ENCODE assay signal across 9 cellular contexts in genomic region chr13:48579167-48579918, GRCh38. TPM values are rescaled to one million over a fixed set of nuclear protein-coding genes. Genes with fewer than 3 reads are reported as not detected.
DNase-seq lines count a peak whose midpoint lies in the region; ATAC-seq and TF ChIP-seq lines count a peak whose summit lies in the region.
"Had no signal": no experiment of that assay in that cellular context is flagged by ENCODE, and none has a peak within 500 bp of the region (broad histone marks: within the 10 kb centered on the region; RNA-seq: fewer than 3 reads in every experiment).

No MANE protein-coding gene starts in this region.

- no peak for TF ChIP-seq EP300 in SK-N-SH (IDR thresholded peaks at IDR 0.05; ENCODE audit: borderline replicate concordance in 1 of 2, low read depth in 1 of 2, low read length in 1 of 2)

- no peak overlapping the region for H3K4me2 ChIP-seq in SK-N-SH
- peak overlapping the region; percentile 54 for H3K4me2 ChIP-seq in SU-DHL-6 (ENCODE audit: low read depth, low read length, poor library complexity, severe bottlenecking)
- H3K4me2 ChIP-seq: A549 had no signal

- H3K9me2 ChIP-seq in SK-N-SH = no peaks in the 10 kb centered on the region
- H3K9me2 ChIP-seq in SU-DHL-6 (replicated peaks; ENCODE audit: insufficient read depth, low read length) = no peaks in the 10 kb centered on the region

- H3K27ac Mint-ChIP-seq in neural crest cell (ENCODE audit: unreplicated experiment) = peak overlapping the region; percentile 86

- H3K79me2 ChIP-seq in SK-N-SH (ENCODE audit: insufficient read depth) = no peaks in the 10 kb centered on the region
- H3K79me2 ChIP-seq in SU-DHL-6 (ENCODE audit: insufficient read depth, low read length) = no peaks in the 10 kb centered on the region

- H3K4me3 Mint-ChIP-seq in neural crest cell = no peak overlapping the region

- WGBS in SK-N-SH (ENCODE audit: low lambda C conversion rate) = 81% methylated on average over 7 of the region's 7 CpGs

- H3K9ac ChIP-seq in SK-N-SH (no peak overlapping the region), SU-DHL-6 (ENCODE audit: low read length) (peak overlapping the region; percentile 51)

- no peaks in the 10 kb centered on the region for H3K36me3 ChIP-seq in SK-N-SH (replicated peaks in 1 of 2; ENCODE audit: control insufficient read depth in 1 of 2, insufficient read depth in 2 of 2, low read length in 1 of 2)
- no peaks in the 10 kb centered on the region for H3K36me3 ChIP-seq in SU-DHL-6 (ENCODE audit: low read length)

- H3K27ac ChIP-seq in SK-N-SH (ENCODE audit: low read depth in 2 of 2, low read length in 1 of 2) (no peak overlapping the region), SU-DHL-6 (ENCODE audit: low read depth, low read length) (peak overlapping the region; percentile 87)
- H3K27ac ChIP-seq: A549 had no signal

- H3K36me3 Mint-ChIP-seq in neural crest cell (ENCODE audit: low read depth) = no peaks in the 10 kb centered on the region

- H3F3A ChIP-seq in SK-N-SH (replicated peaks; ENCODE audit: insufficient read depth) (no peaks in the 10 kb centered on the region), SU-DHL-6 (ENCODE audit: insufficient read depth) (peaks cover 31% of the 10 kb centered on the region)

- TF ChIP-seq RAD21 in SK-N-SH (IDR thresholded peaks at IDR 0.05; ENCODE audit: low read length) = no peak

- H2AFZ ChIP-seq in SK-N-SH (ENCODE audit: low read depth) (0 out of 2 replicates have a peak overlapping the region, but pooled peaks have one; percentile 44), SU-DHL-6 (ENCODE audit: low read depth, low read length, severe bottlenecking) (peak overlapping the region; percentile 6)

- H3K4me1 ChIP-seq in SK-N-SH (ENCODE audit: control insufficient read depth in 1 of 2, insufficient read depth in 2 of 2, low read depth in 1 of 2, low read length in 1 of 2) = no peaks in the 10 kb centered on the region; a peak in 1 of 4 replicates
- H3K4me1 ChIP-seq: A549 had no signal

- CTCF ChIA-PET in SK-N-SH (lab: Yijun Ruan, JAX) = interaction anchor here (0.6 to 5.3 kb wide), 40 partner anchors 8 to 541 kb away, joined by 3 to 40 read pairs (median 4); partner anchors contain the start of gene NUDT15

- peaks cover 38% of the 10 kb centered on the region for H3K4me1 Mint-ChIP-seq in neural crest cell

- no peaks in the 10 kb centered on the region for H3K27me3 Mint-ChIP-seq in neural crest cell (ENCODE audit: low read depth)

- H3K9me3 ChIP-seq in SK-N-SH (no peaks in the 10 kb centered on the region), SU-DHL-6 (ENCODE audit: insufficient read depth, low read length) (no peaks in the 10 kb centered on the region)
- H3K9me3 ChIP-seq: A549 had no signal

- no peaks in the 10 kb centered on the region for H4K20me1 ChIP-seq in SK-N-SH (ENCODE audit: insufficient read depth)
- no peaks in the 10 kb centered on the region for H4K20me1 ChIP-seq in SU-DHL-6 (ENCODE audit: low read depth, low read length)

- peaks cover 2% of the 10 kb centered on the region for H3K9me3 Mint-ChIP-seq in neural crest cell

- POLR2A ChIA-PET in SK-N-SH (lab: Yijun Ruan, JAX) = no interaction called here

- H3K27me3 ChIP-seq in SK-N-SH (ENCODE audit: insufficient read depth) (no peaks in the 10 kb centered on the region), SU-DHL-6 (ENCODE audit: low read length) (no peaks in the 10 kb centered on the region)

- H3K4me3 ChIP-seq in SK-N-SH (ENCODE audit: low read depth in 2 of 2, low read length in 1 of 2) (no peak overlapping the region), SU-DHL-6 (ENCODE audit: insufficient read depth, low read length, poor library complexity, severe bottlenecking) (peak overlapping the region; percentile 30)
- H3K4me3 ChIP-seq: A549 had no signal

- TF ChIP-seq CTCF in SK-N-SH (IDR thresholded peaks at IDR 0.05) (no peak), SU-DHL-6 (IDR thresholded peaks at IDR 0.05; ENCODE audit: insufficient read depth, low read length, poor library complexity, severe bottlenecking) (no peak), neural crest cell (conservative IDR thresholded peaks at IDR 0.05) (no peak)

- no peak for DNase-seq in SK-N-SH
- DNase-seq in neural crest cell (ENCODE audit: low read depth, low spot score) = no peak
- DNase-seq in mesenteric fat pad (ENCODE audit: low spot score) = no peak
- no peak for DNase-seq in NCI-H524 (lab: John Stamatoyannopoulos, UW)
- no peak for DNase-seq in ecto neural progenitor cell (ENCODE audit: low spot score)

- ATAC-seq in SK-N-SH treated with all-trans-retinoic acid at 6 μM for 48 hours = no peak
- ATAC-seq in HG03097 (IDR thresholded peaks at IDR 0.05; ENCODE audit: low FRiP score, unreplicated experiment) = peak; percentile 61

TF ChIP-seq in SK-N-SH, 30 proteins besides CTCF, POLR2A, EP300 and RAD21 (continues in another document):
- TF ChIP-seq ELF1 (IDR thresholded peaks at IDR 0.05) (no peak), SIN3A (IDR thresholded peaks at IDR 0.05; ENCODE audit: borderline replicate concordance, low read depth, low read length) (no peak), ZBTB33 (IDR thresholded peaks at IDR 0.05; ENCODE audit: borderline replicate concordance, low read depth) (no peak)

TF ChIP-seq in SK-N-SH treated with all-trans-retinoic acid at 6 μM for 48 hours, 23 proteins besides CTCF, POLR2A, EP300 and RAD21 (continues in another document):
- TF ChIP-seq TCF4 (CRISPR knock-in tag; IDR thresholded peaks at IDR 0.05; ENCODE audit: borderline replicate concordance) = no peak
- TF ChIP-seq POU6F1 (CRISPR knock-in tag; IDR thresholded peaks at IDR 0.05; ENCODE audit: borderline replicate concordance, low read depth) = no peak
- no peak for TF ChIP-seq TSHZ2 (CRISPR knock-in tag; IDR thresholded peaks at IDR 0.05)
- no peak for TF ChIP-seq GLIS3 (CRISPR knock-in tag; IDR thresholded peaks at IDR 0.05)
- TF ChIP-seq ZNF565 (CRISPR knock-in tag; conservative IDR thresholded peaks at IDR 0.05; ENCODE audit: low read depth) = no peak
- no peak for TF ChIP-seq ZFP3 (CRISPR knock-in tag; IDR thresholded peaks at IDR 0.05)
- TF ChIP-seq ZFP30 (CRISPR knock-in tag; IDR thresholded peaks at IDR 0.05) = no peak
- no peak for TF ChIP-seq ZNF70 (CRISPR knock-in tag; IDR thresholded peaks at IDR 0.05)
- no peak for TF ChIP-seq ZNF8 (CRISPR knock-in tag; IDR thresholded peaks at IDR 0.05)
- no peak for TF ChIP-seq RARB (CRISPR knock-in tag; IDR thresholded peaks at IDR 0.05)
- no peak for TF ChIP-seq PPARA (CRISPR knock-in tag; IDR thresholded peaks at IDR 0.05; ENCODE audit: borderline replicate concordance)
- TF ChIP-seq BACH2 (CRISPR knock-in tag; IDR thresholded peaks at IDR 0.05; ENCODE audit: borderline replicate concordance) = no peak
- no peak for TF ChIP-seq SNAI2 (CRISPR knock-in tag; IDR thresholded peaks at IDR 0.05)
- TF ChIP-seq CREB5 (CRISPR knock-in tag; IDR thresholded peaks at IDR 0.05; ENCODE audit: low read depth) = no peak

RNA-seq across cellular contexts. Expression of gene RCBTB2, which starts 46.5 kb away (rescaled TPM):
- polyA plus RNA-seq in SK-N-SH (2012; rRNA removed) = 2.8 and 4.3 TPM in 2 replicates
- polyA plus RNA-seq in SK-N-SH (2012; cell fraction: cytosol; rRNA removed) = 3.2 and 3.4 TPM in 2 replicates
- 2.4 and 4.7 TPM in 2 replicates for polyA plus RNA-seq in SK-N-SH (2012; cell fraction: nucleus; rRNA removed)
- 25.2 and 26.3 TPM in 2 replicates for total RNA-seq in neural crest cell
- 11.8 TPM for total RNA-seq in mesenteric fat pad
